10 cellular contexts compared by ENCODE assay signal in genomic region chr2:193279361-193279760, GRCh38.
"Had no signal": no experiment of that assay in that cellular context is flagged by ENCODE, and none has a peak within 500 bp of the region (broad histone marks: within the 10 kb centered on the region; RNA-seq: fewer than 3 reads in every experiment).

No MANE protein-coding gene starts in this region.

- H3K27ac ChIP-seq: GM23248 had no signal

- ATAC-seq: GM23338, HCT116 had no signal

- H3K9ac ChIP-seq: GM23248 had no signal

- H2AFZ ChIP-seq: GM23248, GM23338 had no signal

- H3K9me3 ChIP-seq: HAP-1 had no signal

- H3K4me2 ChIP-seq: GM23338 had no signal

- DNase-seq: GM23248, GOT3, H7, H9, HCEC 1CT, HFFc6 had no signal

- H3K36me3 ChIP-seq: HAP-1 had no signal

- H3K4me3 ChIP-seq: GM23248, GM23338, HAP-1 had no signal

- FAIRE-seq: H1 had no signal

- H3K4me1 ChIP-seq: HAP-1 had no signal
